17 cellular contexts compared by ENCODE assay signal in genomic region chr2:222944971-222945740, GRCh38.
"Had no signal": no experiment of that assay in that cellular context is flagged by ENCODE, and none has a peak within 500 bp of the region (broad histone marks: within the 10 kb centered on the region; RNA-seq: fewer than 3 reads in every experiment).

No MANE protein-coding gene starts in this region.

- H3K27me3 ChIP-seq: left lung had no signal

- DNase-seq: activated CD4-positive, alpha-beta T cell treated with anti-CD3 and anti-CD28 coated beads for 4 hours; activated CD8-positive, alpha-beta memory T cell treated with anti-CD3 and anti-CD28 coated beads, Interleukin-2, amount 50 U/mL, for 48 hours; activated gamma-delta T cell; activated T-cell treated with anti-CD3 and anti-CD28 coated beads, Interleukin-2, amount 50 U/mL, for 72 hours; amygdala; central memory CD4-positive, alpha-beta T cell; kidney; left lung; nephron progenitor cell; stimulated activated CD4-positive, alpha-beta T cell treated with anti-CD3 and anti-CD28 coated beads, Interleukin-2, amount 100 ng/mL, for 24 hours; T-helper 17 cell had no signal

- FAIRE-seq: urothelium cell line had no signal

- H3K9me3 ChIP-seq: left lung, thoracic aorta had no signal

- H3K4me3 ChIP-seq: coronary artery, left lung had no signal

- ATAC-seq: activated T-cell treated with anti-CD3 and anti-CD28 coated beads, Interleukin-2, amount 50 U/mL, for 72 hours; esophagus mucosa; left lung; sciatic nerve; stimulated activated effector memory CD8-positive, alpha-beta T cell treated with anti-CD3 and anti-CD28 coated beads, Interleukin-12 subunit alpha, Interleukin-12 subunit beta, amount 100 ng/mL, for 72 hours; T-helper 17 cell had no signal

- H3K27ac ChIP-seq: coronary artery, left lung had no signal
